In the genomic region with DNA sequence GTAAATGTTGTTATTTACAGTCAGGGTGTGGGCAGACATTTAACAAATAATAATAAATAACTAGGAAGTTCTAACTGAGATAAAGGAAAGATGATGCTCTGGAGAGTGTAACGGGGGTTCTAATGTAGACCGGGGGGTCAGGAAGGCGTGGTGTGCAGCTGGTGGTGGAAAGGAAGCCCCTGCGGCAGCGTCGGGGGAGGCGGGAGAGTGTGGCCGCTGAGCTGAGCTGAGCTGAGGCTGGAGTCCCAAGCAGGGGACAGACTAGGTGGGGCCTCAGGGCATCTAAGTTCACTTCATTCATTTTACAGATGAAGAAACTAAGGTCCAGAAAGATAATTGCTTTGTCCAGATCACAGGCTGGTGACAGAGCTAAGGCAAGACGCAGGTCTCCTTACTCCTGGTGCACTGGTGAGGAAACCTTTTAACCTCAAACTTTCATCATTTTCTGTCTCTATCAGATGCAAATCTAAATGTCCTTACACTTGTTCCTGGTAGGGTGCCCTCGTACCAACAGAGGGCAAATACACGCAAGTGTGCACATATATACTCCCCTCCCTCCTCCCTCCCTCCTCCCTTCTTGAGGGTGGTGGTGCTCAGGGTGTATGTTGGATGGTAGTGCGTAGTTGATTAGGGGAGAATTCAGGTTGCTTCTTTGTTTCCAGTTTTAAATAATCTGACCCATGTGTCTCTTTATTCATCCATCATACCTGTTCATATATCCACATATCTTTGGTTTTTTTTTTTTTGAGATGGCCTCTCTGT, we compare ENCODE assay signal across 16 cellular contexts. TPM values are rescaled to one million over a fixed set of nuclear protein-coding genes. Genes with fewer than 3 reads are reported as not detected.
DNase-seq lines count a peak whose midpoint lies in the region; TF ChIP-seq lines count a peak whose summit lies in the region.
"Had no signal": no experiment of that assay in that cellular context is flagged by ENCODE, and none has a peak within 500 bp of the region (broad histone marks: within the 10 kb centered on the region; RNA-seq: fewer than 3 reads in every experiment).

No MANE protein-coding gene starts in this region.

- H3K27me3 Mint-ChIP-seq in immature natural killer cell (ENCODE audit: low read depth in 3 of 3) = peaks cover 2 to 7% (median 4%) of the 10 kb centered on the region in 3 donors

- H3K4me1 ChIP-seq in BLaER1 (peaks cover 22% of the 10 kb centered on the region), Loucy (ENCODE audit: insufficient read depth, low read length, poor library complexity, severe bottlenecking) (peaks cover 28% of the 10 kb centered on the region), adrenal gland (replicated peaks in 1 of 2) (no peaks in the 10 kb centered on the region)
- H3K4me1 ChIP-seq: A549 had no signal

- no peak overlapping the region for H2AFZ ChIP-seq in Loucy (ENCODE audit: low read length)

- H3K9ac ChIP-seq in BLaER1 (no peak overlapping the region), Loucy (ENCODE audit: low read depth, low read length, poor library complexity, severe bottlenecking) (no peak overlapping the region)

- peaks cover 13 to 29% of the 10 kb centered on the region in 2 donors for H3K4me1 Mint-ChIP-seq in immature natural killer cell
- H3K4me1 Mint-ChIP-seq: CD4-positive, alpha-beta memory T cell had no signal

- peaks cover 0 to under 1% (median 0%) of the 10 kb centered on the region in 6 donors for H3K9me3 Mint-ChIP-seq in immature natural killer cell
- H3K9me3 Mint-ChIP-seq: CD4-positive, alpha-beta memory T cell had no signal

- H3K4me3 Mint-ChIP-seq in immature natural killer cell = peak overlapping the region in 4 of 5 donors; percentile 53 to 70 (median 68)
- H3K4me3 Mint-ChIP-seq: CD4-positive, alpha-beta memory T cell had no signal

- H3K27ac ChIP-seq in BLaER1 (no peak overlapping the region), adrenal gland (no peak overlapping the region)
- H3K27ac ChIP-seq: 22Rv1, A549 had no signal

- no peak for TF ChIP-seq CTCF in Loucy (conservative IDR thresholded peaks at IDR 0.05; ENCODE audit: low read length)
- TF ChIP-seq CTCF in adrenal gland (IDR thresholded peaks at IDR 0.05) = no peak

- H3K27ac Mint-ChIP-seq in immature natural killer cell = no peak overlapping the region

- H3K36me3 Mint-ChIP-seq in immature natural killer cell = no peaks in the 10 kb centered on the region
- H3K36me3 Mint-ChIP-seq: CD14-positive monocyte; CD4-positive, alpha-beta memory T cell had no signal

- H3K79me2 ChIP-seq in Loucy (ENCODE audit: insufficient read depth, low read length) = no peaks in the 10 kb centered on the region

- DNase-seq in NCI-H82 (lab: John Stamatoyannopoulos, UW) = peak; percentile 40
- no peak for DNase-seq in NCI-H82 treated with DMSO at 0.1 percent for 48 hours (lab: John Stamatoyannopoulos, UW; ENCODE audit: unreplicated experiment)
- DNase-seq in immature natural killer cell = no peak
- DNase-seq in stimulated activated CD4-positive, alpha-beta T cell treated with anti-CD3 and anti-CD28 coated beads, Interleukin-4, amount 100 ng/mL, for 24 hours = no peak
- DNase-seq in adrenal gland = no peak
- DNase-seq: AML-193; CD4-positive, alpha-beta memory T cell; DMS153; DMS79; GF-D8 had no signal

- H3K36me3 ChIP-seq in BLaER1 (no peaks in the 10 kb centered on the region), Loucy (ENCODE audit: insufficient read depth, low read length) (no peaks in the 10 kb centered on the region), adrenal gland (replicated peaks in 1 of 2) (no peaks in the 10 kb centered on the region)
- H3K36me3 ChIP-seq: HAP-1 had no signal

- H3K9me3 ChIP-seq in BLaER1 (no peaks in the 10 kb centered on the region), Loucy (ENCODE audit: insufficient read depth, low read depth, low read length) (no peaks in the 10 kb centered on the region), adrenal gland (replicated peaks in 1 of 3) (no peaks in the 10 kb centered on the region)
- H3K9me3 ChIP-seq: A549, HAP-1 had no signal

- H3K9me2 ChIP-seq in Loucy (replicated peaks; ENCODE audit: low read depth, low read length) = no peaks in the 10 kb centered on the region

- H3K4me3 ChIP-seq in BLaER1 = no peak overlapping the region
- peak overlapping the region; percentile 10 for H3K4me3 ChIP-seq in Loucy (ENCODE audit: low read length, poor library complexity, severe bottlenecking)
- H3K4me3 ChIP-seq in adrenal gland = no peak overlapping the region
- H3K4me3 ChIP-seq: A549, HAP-1 had no signal

- TF ChIP-seq POLR2A in adrenal gland (IDR thresholded peaks at IDR 0.05) = no peak

- H3K4me2 ChIP-seq in BLaER1 (peak overlapping the region; percentile 28; the same call in 1 of the 2 replicates), Loucy (ENCODE audit: low read depth, low read length, poor library complexity, severe bottlenecking) (no peak overlapping the region)
- H3K4me2 ChIP-seq: A549 had no signal

- H3K27me3 ChIP-seq in BLaER1 (no peaks in the 10 kb centered on the region), Loucy (ENCODE audit: insufficient read depth, low read length, poor library complexity, severe bottlenecking) (no peaks in the 10 kb centered on the region), adrenal gland (no peaks in the 10 kb centered on the region)

- peaks cover 2% of the 10 kb centered on the region; the same call in 1 of the 2 replicates for H3F3A ChIP-seq in Loucy (ENCODE audit: low read depth)

- intact Hi-C loops in adrenal gland (cut with DNase I) = no loop called here

- H4K20me1 ChIP-seq in BLaER1 (no peaks in the 10 kb centered on the region), Loucy (ENCODE audit: insufficient read depth, low read length, poor library complexity, severe bottlenecking) (no peaks in the 10 kb centered on the region)

- WGBS in adrenal gland, 4 donors = 48 to 55% (median 50%) methylated on average over 10 to 12 of the region's 12 CpGs

RNA-seq across cellular contexts. Expression of gene KIF26B, which starts 44.2 kb away (rescaled TPM):
- polyA plus RNA-seq in immature natural killer cell (under 1 TPM in 2 of 3 donors, not detected in 1; 0.07 to 0.39 TPM), adrenal gland (1 to 10 TPM in 1 of 3 donors, under 1 TPM in 2; 0.20 to 2.1 (median 0.48) TPM)
- total RNA-seq in adrenal gland = 1 to 10 TPM; 1.7 to 4.6 (median 3.1) TPM
- total RNA-seq: CD4-positive, alpha-beta memory T cell had no signal
